In genomic region chr14:91753501-91754128, GRCh38 we compare ENCODE assay signal across 16 cellular contexts. TPM values are rescaled to one million over a fixed set of nuclear protein-coding genes. Genes with fewer than 3 reads are reported as not detected.
DNase-seq lines count a peak whose midpoint lies in the region; ATAC-seq and TF ChIP-seq lines count a peak whose summit lies in the region.
"Had no signal": no experiment of that assay in that cellular context is flagged by ENCODE, and none has a peak within 500 bp of the region (broad histone marks: within the 10 kb centered on the region; RNA-seq: fewer than 3 reads in every experiment).

No MANE protein-coding gene starts in this region.

- no peak overlapping the region for H3K4me3 ChIP-seq in HCT116 (replicated peaks in 1 of 2; ENCODE audit: low read depth in 1 of 2, low read length in 2 of 2)
- H3K4me3 ChIP-seq in thyroid gland (replicated peaks in 1 of 3) = no peak overlapping the region
- H3K4me3 ChIP-seq: coronary artery had no signal

- no peaks in the 10 kb centered on the region for H3K27me3 Mint-ChIP-seq in activated T-helper 17 cell treated with anti-CD3 and anti-CD28 coated beads, Interleukin-2, amount 50 U/mL, for 72 hours
- no peaks in the 10 kb centered on the region for H3K27me3 Mint-ChIP-seq in WTC11 (ENCODE audit: low read depth)

- no peak overlapping the region for H2AFZ ChIP-seq in HCT116 (ENCODE audit: low read depth, low read length, poor library complexity, severe bottlenecking)

- POLR2A ChIA-PET in HCT116 (lab: Charles Lee) = no interaction called here
- POLR2A ChIA-PET in WTC11 (lab: Charles Lee) = no interaction called here

- ATAC-seq in HCT116 = no peak
- ATAC-seq in activated T-helper 17 cell treated with anti-CD3 and anti-CD28 coated beads, Interleukin-2, amount 50 U/mL, for 72 hours (replicated peaks) = peak; percentile 54
- ATAC-seq in WTC11 = no peak; the same call in 1 of the 2 replicates
- ATAC-seq in HG02981 (IDR thresholded peaks at IDR 0.05; ENCODE audit: unreplicated experiment) = no peak

- DNase-seq in NCI-H345 (lab: John Stamatoyannopoulos, UW) = peak; percentile 23
- DNase-seq in NCI-H345 treated with DMSO at 0.1 percent for 48 hours (lab: John Stamatoyannopoulos, UW; ENCODE audit: unreplicated experiment) = no peak
- no peak for DNase-seq in HCT116 (ENCODE audit: low read depth, low spot score)
- DNase-seq in retina = peak; percentile 9
- DNase-seq in thyroid gland = no peak
- no peak for DNase-seq in WTC11 (ENCODE audit: low spot score)
- DNase-seq: ACHN; activated CD4-positive, CD25-positive, alpha-beta regulatory T cell treated with anti-CD3 and anti-CD28 coated beads, Interleukin-2, amount 50 U/mL, for 72 hours; activated T-cell treated with anti-CD3 and anti-CD28 coated beads, Interleukin-2, amount 50 U/mL, for 1 hour; IMR-90; mesenchymal stem cell; NCI-H1048; NCI-H446 treated with DMSO at 0.1 percent for 48 hours had no signal

- TF ChIP-seq POLR2A in HCT116 (IDR thresholded peaks at IDR 0.05; ENCODE audit: borderline replicate concordance, extremely low read depth, insufficient read depth, insufficient read length) (no peak), thyroid gland (IDR thresholded peaks at IDR 0.05) (no peak)

- no peaks in the 10 kb centered on the region for H3K4me1 Mint-ChIP-seq in activated T-helper 17 cell treated with anti-CD3 and anti-CD28 coated beads, Interleukin-2, amount 50 U/mL, for 72 hours
- peaks cover 16% of the 10 kb centered on the region for H3K4me1 Mint-ChIP-seq in WTC11

- no peak overlapping the region for H3K27ac Mint-ChIP-seq in activated T-helper 17 cell treated with anti-CD3 and anti-CD28 coated beads, Interleukin-2, amount 50 U/mL, for 72 hours
- H3K27ac Mint-ChIP-seq in WTC11 = no peak overlapping the region

- RAD21 ChIA-PET in HCT116 (lab: Charles Lee; ENCODE audit: low non-redundant PET in 1 of 2, low total read pairs in 2 of 2, uncharacterized antibody in 2 of 2, unreplicated experiment in 2 of 2) = no interaction called here

- H3K36me3 Mint-ChIP-seq in activated T-helper 17 cell treated with anti-CD3 and anti-CD28 coated beads, Interleukin-2, amount 50 U/mL, for 72 hours (ENCODE audit: low read depth) = no peaks in the 10 kb centered on the region
- no peaks in the 10 kb centered on the region for H3K36me3 Mint-ChIP-seq in WTC11

- CTCF ChIA-PET in HCT116 (lab: Charles Lee) = no interaction called here
- CTCF ChIA-PET in WTC11 (lab: Charles Lee) = interaction anchor here (0.6 kb wide), 1 partner anchor 12 kb away, joined by 3 read pairs; no protein-coding TSS in a partner anchor

- H3K4me1 ChIP-seq in HCT116 (ENCODE audit: control insufficient read depth in 1 of 2, insufficient read depth in 2 of 2, low read length in 2 of 2) = peaks cover 0 to 30% of the 10 kb centered on the region in 2 experiments; a peak in 3 of 4 replicates
- peaks cover 26% of the 10 kb centered on the region in 2 donors for H3K4me1 ChIP-seq in thyroid gland

- H3K9ac ChIP-seq in HCT116 (ENCODE audit: low read length) = no peak overlapping the region

- TF ChIP-seq CTCF in HCT116 (IDR thresholded peaks at IDR 0.05 in 2 of 3, conservative IDR thresholded peaks at IDR 0.05 in 1 of 3; ENCODE audit: borderline replicate concordance in 1 of 3, insufficient read depth in 1 of 3, low read depth in 2 of 3, low read length in 2 of 3) = no peak
- TF ChIP-seq CTCF in thyroid gland (IDR thresholded peaks at IDR 0.05) = no peak
- no peak for TF ChIP-seq CTCF in WTC11 (IDR thresholded peaks at IDR 0.05)

- no peaks in the 10 kb centered on the region for H3K36me3 ChIP-seq in HCT116 (ENCODE audit: control insufficient read depth in 1 of 2, insufficient read depth in 2 of 2, low read length in 2 of 2)
- H3K36me3 ChIP-seq in thyroid gland = no peaks in the 10 kb centered on the region

- H3K4me3 Mint-ChIP-seq in activated T-helper 17 cell treated with anti-CD3 and anti-CD28 coated beads, Interleukin-2, amount 50 U/mL, for 72 hours = no peak overlapping the region
- H3K4me3 Mint-ChIP-seq in WTC11 = no peak overlapping the region

- H3K4me2 ChIP-seq in HCT116 (ENCODE audit: low read length) = peak overlapping the region; percentile 4; the same call in 1 of the 2 replicates

- H3K9me2 ChIP-seq in HCT116 (ENCODE audit: insufficient read depth) = no peaks in the 10 kb centered on the region

- no peaks in the 10 kb centered on the region for H3K9me3 Mint-ChIP-seq in activated T-helper 17 cell treated with anti-CD3 and anti-CD28 coated beads, Interleukin-2, amount 50 U/mL, for 72 hours
- no peaks in the 10 kb centered on the region; the same call in 1 of the 2 replicates for H3K9me3 Mint-ChIP-seq in WTC11

- BruUV-seq in HCT116 (replicated peaks; lab: Mats Ljungman, UMichigan) = no TSS peak

- no peak for TF ChIP-seq RAD21 in HCT116 (IDR thresholded peaks at IDR 0.05; ENCODE audit: low read depth)

- H3K79me2 ChIP-seq in HCT116 (ENCODE audit: insufficient read depth, low read length) = no peaks in the 10 kb centered on the region

- no peaks in the 10 kb centered on the region for H4K20me1 ChIP-seq in HCT116 (ENCODE audit: insufficient read depth)

- WGBS in thyroid gland, 2 donors = 62 to 66% methylated on average over 4 of the region's 4 CpGs

- no peaks in the 10 kb centered on the region for H3K9me3 ChIP-seq in HCT116 (ENCODE audit: control insufficient read depth in 1 of 2, insufficient read depth in 1 of 2, low read depth in 1 of 2, low read length in 2 of 2)
- no peaks in the 10 kb centered on the region for H3K9me3 ChIP-seq in thyroid gland

- intact Hi-C loops in HCT116 (cut with micrococcal nuclease) (no loop called here), thyroid gland (cut with DNase I) (no loop called here)

- H3K27me3 ChIP-seq in HCT116 (ENCODE audit: insufficient read depth, low read length) = no peaks in the 10 kb centered on the region
- H3K27me3 ChIP-seq in thyroid gland = no peaks in the 10 kb centered on the region

- H3K27ac ChIP-seq in HCT116 (ENCODE audit: low read depth, low read length) = no peak overlapping the region
- H3K27ac ChIP-seq in thyroid gland = no peak overlapping the region
- H3K27ac ChIP-seq: coronary artery had no signal

TF ChIP-seq in HCT116, 20 proteins besides CTCF, POLR2A, EP300 and RAD21:
- TF ChIP-seq, protein P1, sequence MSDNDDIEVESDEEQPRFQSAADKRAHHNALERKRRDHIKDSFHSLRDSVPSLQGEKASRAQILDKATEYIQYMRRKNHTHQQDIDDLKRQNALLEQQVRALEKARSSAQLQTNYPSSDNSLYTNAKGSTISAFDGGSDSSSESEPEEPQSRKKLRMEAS (IDR thresholded peaks at IDR 0.05) = 0 out of 2 replicates have a peak, but pooled peaks have one; percentile 18
- peak; percentile 41 for TF ChIP-seq FOSL1 (IDR thresholded peaks at IDR 0.05; ENCODE audit: low read depth)
- no peak for TF ChIP-seq ZNF274 (IDR thresholded peaks at IDR 0.05; ENCODE audit: low read depth, low read length)
- 0 out of 2 replicates have a peak, but pooled peaks have one; percentile 38 for TF ChIP-seq JUND (IDR thresholded peaks at IDR 0.05)

TF ChIP-seq in WTC11, 78 proteins besides CTCF, POLR2A, EP300 and RAD21:
- no peak for TF ChIP-seq ELF4 (CRISPR knock-in tag; IDR thresholded peaks at IDR 0.05; ENCODE audit: low read depth)
- no peak for TF ChIP-seq MLX (CRISPR knock-in tag; IDR thresholded peaks at IDR 0.05)
TF ChIP-seq in WTC11: peak in this region for 0.

RNA-seq across cellular contexts. Expression of gene CATSPERB, which starts 21.7 kb away (rescaled TPM):
- 0.74 TPM for total RNA-seq in HCT116 (2021; ENCODE audit: unreplicated experiment)
- polyA plus RNA-seq in HCT116 (2012) = 0.11 and 0.22 TPM in 2 replicates
- 1 to 10 TPM in 1 of 2 donors, under 1 TPM in 1; 0.52 to 2.5 TPM for total RNA-seq in activated T-helper 17 cell treated with anti-CD3 and anti-CD28 coated beads, Interleukin-2, amount 50 U/mL, for 72 hours
- 10 to 100 TPM in 1 of 4 donors, 1 to 10 TPM in 3; 1.8 to 12.1 (median 3.4) TPM for total RNA-seq in thyroid gland
- 0.11 TPM in 2 of 3 replicates, not detected in the other for total RNA-seq in WTC11 (2021)
- total RNA-seq: IMR-90 had no signal
- polyA plus RNA-seq: IMR-90 had no signal

Comparison
In these comparisons a context has a peak if more than half of its experiments do, and no peak if none do; other contexts are left out.
1. DNase-seq: peak in NCI-H345 (single experiment) and retina (single experiment); none in NCI-H345 treated with DMSO at 0.1 percent for 48 hours (single experiment), HCT116 (single experiment), thyroid gland (0 of 2) and WTC11 (single experiment).